In genomic region chr7:107661865-107662379, GRCh38 we compare ENCODE assay signal across 8 cellular contexts. TPM values are rescaled to one million over a fixed set of nuclear protein-coding genes. Genes with fewer than 3 reads are reported as not detected.
DNase-seq lines count a peak whose midpoint lies in the region; ATAC-seq and TF ChIP-seq lines count a peak whose summit lies in the region.

No MANE protein-coding gene starts in this region.

- no peak for ATAC-seq in GM21423 (IDR thresholded peaks at IDR 0.05; ENCODE audit: unreplicated experiment)

- H3K27me3 Mint-ChIP-seq in endodermal cell (ENCODE audit: insufficient read depth) = peaks cover 74% of the 10 kb centered on the region

- H3K9ac ChIP-seq in endodermal cell (ENCODE audit: extremely low read depth, low read length, poor library complexity, severe bottlenecking) = no peak overlapping the region
- no peak overlapping the region for H3K9ac ChIP-seq in parathyroid adenoma

- H3K4me1 ChIP-seq in endodermal cell (ENCODE audit: control insufficient read depth, insufficient read depth, low read length) (no peaks in the 10 kb centered on the region), parathyroid adenoma (no peaks in the 10 kb centered on the region)

- DNase-seq in G401 (ENCODE audit: low spot score) = peak; percentile 17
- peak; percentile 51 for DNase-seq in NCI-H69 (lab: John Stamatoyannopoulos, UW)
- no peak for DNase-seq in endodermal cell
- DNase-seq in NCI-H1436 treated with DMSO at 0.1 percent for 48 hours (lab: John Stamatoyannopoulos, UW) = no peak
- no peak for DNase-seq in DMS114 treated with DMSO at 0.1 percent for 48 hours (lab: John Stamatoyannopoulos, UW; ENCODE audit: unreplicated experiment)
- no peak for DNase-seq in GOT3 (lab: John Stamatoyannopoulos, UW)

- H3K4me1 Mint-ChIP-seq in endodermal cell = peaks cover 17% of the 10 kb centered on the region

- peak overlapping the region; percentile 61 for H3K4me3 Mint-ChIP-seq in endodermal cell

- H3K27ac ChIP-seq in endodermal cell (ENCODE audit: low read depth, low read length) (no peak overlapping the region), parathyroid adenoma (no peak overlapping the region)

- H3K36me3 Mint-ChIP-seq in endodermal cell (ENCODE audit: low read depth) = no peaks in the 10 kb centered on the region

- no peak overlapping the region for H3K27ac Mint-ChIP-seq in endodermal cell

- H3K36me3 ChIP-seq in endodermal cell (ENCODE audit: control insufficient read depth, insufficient read depth, low read length) (no peaks in the 10 kb centered on the region), parathyroid adenoma (ENCODE audit: control insufficient read depth, insufficient read depth, low read length) (no peaks in the 10 kb centered on the region)

- H3K27me3 ChIP-seq in endodermal cell (ENCODE audit: control insufficient read depth, insufficient read depth, low read length, poor library complexity, severe bottlenecking) = peaks cover 70% of the 10 kb centered on the region
- no peaks in the 10 kb centered on the region for H3K27me3 ChIP-seq in parathyroid adenoma (ENCODE audit: control insufficient read depth, insufficient read depth, low read length)

- H2AFZ ChIP-seq in parathyroid adenoma = peak overlapping the region; percentile 83

- no peaks in the 10 kb centered on the region for H3K79me2 ChIP-seq in parathyroid adenoma

- no peak for TF ChIP-seq CTCF in endodermal cell (conservative IDR thresholded peaks at IDR 0.05)
- TF ChIP-seq CTCF in parathyroid adenoma (IDR thresholded peaks at IDR 0.05) = no peak

- H3K4me3 ChIP-seq in endodermal cell (ENCODE audit: low read length) (peak overlapping the region; percentile 78), parathyroid adenoma (ENCODE audit: low read depth, low read length) (peak overlapping the region; percentile 54)

- 0 to 10% methylated on average over 2 to 20 of the region's 20 CpGs for WGBS in endodermal cell (ENCODE audit: insufficient coverage in 1 of 2, insufficient read length in 1 of 2), 2 experiments

- in situ Hi-C loops in G401 (cut with HindIII; ENCODE audit: low sequenced_read_pairs) = no loop called here

- H3K4me2 ChIP-seq in parathyroid adenoma (ENCODE audit: low read length) = peak overlapping the region; percentile 79

- H3K9me3 Mint-ChIP-seq in endodermal cell = no peaks in the 10 kb centered on the region

- H3K9me3 ChIP-seq in endodermal cell (ENCODE audit: control insufficient read depth, low read length) (no peaks in the 10 kb centered on the region), parathyroid adenoma (ENCODE audit: control insufficient read depth, low read length) (no peaks in the 10 kb centered on the region)

RNA-seq across cellular contexts. Expression of gene SLC26A4, which starts 1.3 kb away (rescaled TPM):
- total RNA-seq in G401 (2014; rRNA removed; shearing (Covaris generic)) = 0.03 TPM in 1 of 2 replicates, not detected in the other
- under 1 TPM in 1 of 2 donors, not detected in 1; 0.42 TPM for total RNA-seq in endodermal cell
- polyA plus RNA-seq in endodermal cell (2013, experiment 1 of 2) = not detected
- 0.17 TPM for polyA plus RNA-seq in endodermal cell (2013, experiment 2 of 2)

Comparison
In these comparisons a context has a peak if more than half of its experiments do, and no peak if none do; other contexts are left out.
1. DNase-seq: peak in G401 (single experiment) and NCI-H69 (single experiment); none in endodermal cell (single experiment), NCI-H1436 treated with DMSO at 0.1 percent for 48 hours (single experiment), DMS114 treated with DMSO at 0.1 percent for 48 hours (single experiment) and GOT3 (single experiment).